20 cellular contexts compared by ENCODE assay signal in the genomic region with DNA sequence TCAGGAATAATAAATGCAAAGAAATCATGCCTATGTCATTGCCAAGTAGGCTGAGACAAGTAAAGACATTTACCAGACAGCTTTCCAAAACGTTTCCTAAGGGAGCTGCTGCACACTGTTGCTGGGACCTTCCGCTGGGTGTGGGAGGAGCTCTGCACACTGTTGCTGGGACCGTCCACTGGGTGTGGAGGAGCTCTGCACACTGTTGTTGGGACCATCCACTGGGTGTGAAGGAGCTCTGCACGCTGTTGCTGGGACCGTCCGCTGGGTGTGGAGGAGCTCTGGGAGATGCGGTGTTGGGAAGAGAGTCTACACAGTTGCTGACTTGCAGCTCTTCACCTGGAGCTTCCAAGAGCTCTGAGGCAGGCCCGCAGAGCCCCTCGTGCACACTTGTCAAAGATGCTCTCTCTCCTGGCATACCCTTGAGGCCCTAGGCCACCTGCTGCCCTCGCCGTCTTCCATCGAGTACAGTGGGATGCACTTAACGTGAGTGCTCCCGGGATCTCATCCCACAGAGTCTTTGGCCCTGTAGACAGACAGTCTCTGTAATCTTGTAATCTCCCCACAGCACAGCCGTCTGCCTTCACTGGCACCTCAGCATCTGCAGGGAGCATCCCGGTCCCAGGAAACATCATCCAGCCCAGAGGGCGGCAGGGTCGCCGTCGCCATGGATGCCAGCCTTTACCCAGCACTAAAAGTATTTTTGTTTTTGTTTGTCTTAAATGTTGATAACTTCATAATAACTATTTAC.
"Had no signal": no experiment of that assay in that cellular context is flagged by ENCODE, and none has a peak within 500 bp of the region (broad histone marks: within the 10 kb centered on the region; RNA-seq: fewer than 3 reads in every experiment).

No MANE protein-coding gene starts in this region.

- H3K4me1 ChIP-seq: esophagus squamous epithelium, neural progenitor cell, prostate gland had no signal

- H3K4me2 ChIP-seq: neural progenitor cell had no signal

- H3K9ac ChIP-seq: neural progenitor cell had no signal

- H2AFZ ChIP-seq: neural progenitor cell had no signal

- H3K9me3 ChIP-seq: esophagus squamous epithelium, prostate gland, right atrium auricular region had no signal

- DNase-seq: activated CD4-positive, alpha-beta T cell treated with anti-CD3 and anti-CD28 coated beads for 1 hour; activated CD8-positive, alpha-beta memory T cell treated with anti-CD3 and anti-CD28 coated beads for 24 hours; activated CD8-positive, alpha-beta memory T cell treated with anti-CD3 and anti-CD28 coated beads, Interleukin-2, amount 50 U/mL, for 48 hours; activated effector memory CD4-positive, alpha-beta T cell treated with anti-CD3 and anti-CD28 coated beads, Interleukin-2, amount 50 U/mL, for 16 hours; activated T-cell treated with anti-CD3 and anti-CD28 coated beads, Interleukin-2, amount 50 U/mL, for 72 hours; effector CD8-positive, alpha-beta T cell; esophagus squamous epithelium; hippocampal formation; islet precursor cell; left colon; midbrain; stimulated activated CD4-positive, alpha-beta T cell treated with anti-CD3 and anti-CD28 coated beads, Interleukin-12 subunit alpha, Interleukin-12 subunit beta, amount 100 ng/mL, for 4 hours; stimulated activated CD4-positive, alpha-beta T cell treated with anti-CD3 and anti-CD28 coated beads, Interleukin-1b, Interleukin-23, amount 100 ng/mL, for 48 hours; stimulated activated naive CD4-positive, alpha-beta T cell treated with Interleukin-2 at 50 U/mL for 16 hours had no signal

- ATAC-seq: activated T-cell treated with anti-CD3 and anti-CD28 coated beads, Interleukin-2, amount 50 U/mL, for 72 hours; left colon had no signal

- H3K36me3 ChIP-seq: neural progenitor cell, prostate gland had no signal

- H3K27me3 ChIP-seq: cardiac muscle cell, esophagus squamous epithelium, neural progenitor cell, right atrium auricular region had no signal

- H3K27ac ChIP-seq: cardiac muscle cell, esophagus squamous epithelium, neural progenitor cell, prostate gland, right atrium auricular region, VCaP had no signal

- H3K4me3 ChIP-seq: cardiac muscle cell, esophagus squamous epithelium, lung, neural progenitor cell, prostate gland, right atrium auricular region had no signal
